11 cellular contexts compared by ENCODE assay signal in the genomic region with DNA sequence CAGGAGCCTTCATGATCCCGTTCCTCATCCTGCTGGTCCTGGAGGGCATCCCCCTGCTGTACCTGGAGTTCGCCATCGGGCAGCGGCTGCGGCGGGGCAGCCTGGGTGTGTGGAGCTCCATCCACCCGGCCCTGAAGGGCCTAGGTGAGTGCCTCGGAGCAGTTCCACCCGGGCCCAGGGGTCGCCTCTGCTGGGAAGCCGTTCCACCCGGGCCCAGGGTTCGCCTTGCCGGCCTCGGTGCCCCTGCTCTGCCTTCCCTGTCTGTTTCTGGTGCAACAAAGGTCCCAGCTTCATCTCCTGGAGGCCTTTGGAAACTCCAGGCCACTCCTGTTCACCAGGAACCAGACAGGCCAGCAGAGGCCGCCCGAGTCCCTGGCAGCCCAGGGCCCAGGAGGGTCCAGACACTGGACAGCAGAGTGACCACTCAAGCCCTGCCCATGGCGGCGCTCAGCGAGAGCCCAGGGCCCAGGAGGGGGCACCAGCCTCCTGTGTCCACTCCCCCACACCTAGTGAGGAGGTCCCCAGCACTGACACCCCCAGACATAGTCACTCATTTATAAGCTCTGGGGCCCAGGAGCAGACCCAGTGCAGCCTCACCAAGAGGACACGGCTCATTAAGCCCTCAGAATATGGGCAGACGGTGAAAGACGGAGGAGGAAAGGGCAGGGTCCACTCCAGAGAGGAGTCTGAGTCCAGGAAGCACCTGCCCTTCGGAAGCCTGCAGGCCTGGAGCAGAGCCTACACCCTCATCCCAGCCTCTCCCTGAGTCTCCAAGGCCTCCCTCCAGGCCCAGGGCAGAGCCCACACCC. TPM values are rescaled to one million over a fixed set of nuclear protein-coding genes. Genes with fewer than 3 reads are reported as not detected.
A peak's percentile ranks its signal among the peaks of the same experiment; 100 is the strongest.
DNase-seq lines count a peak whose midpoint lies in the region; ATAC-seq and TF ChIP-seq lines count a peak whose summit lies in the region.
"Had no signal": no experiment of that assay in that cellular context is flagged by ENCODE, and none has a peak within 500 bp of the region (broad histone marks: within the 10 kb centered on the region; RNA-seq: fewer than 3 reads in every experiment).

No MANE protein-coding gene starts in this region.

- no peak overlapping the region for H3K4me3 Mint-ChIP-seq in HFFc6
- H3K4me3 Mint-ChIP-seq: activated naive CD8-positive, alpha-beta T cell treated with anti-CD3 and anti-CD28 coated beads, Interleukin-2, amount 10 ng/mL, durations not matched to agents 7 days and 5 days had no signal

- peaks cover 15% of the 10 kb centered on the region for H3K27me3 Mint-ChIP-seq in HFFc6 (ENCODE audit: insufficient read depth)

- TF ChIP-seq CTCF in AG09319 (IDR thresholded peaks at IDR 0.05; ENCODE audit: low read depth, low read length): peak; percentile 38
- peak; percentile 57 for TF ChIP-seq CTCF in HFFc6 (IDR thresholded peaks at IDR 0.05)
- peak; percentile 90 for TF ChIP-seq CTCF in VCaP (conservative IDR thresholded peaks at IDR 0.05)

- no peaks in the 10 kb centered on the region for H3K4me1 Mint-ChIP-seq in HFFc6 (ENCODE audit: low read depth)
- H3K4me1 Mint-ChIP-seq: activated naive CD8-positive, alpha-beta T cell treated with anti-CD3 and anti-CD28 coated beads, Interleukin-2, amount 10 ng/mL, durations not matched to agents 7 days and 5 days had no signal

- no peak overlapping the region for H3K27ac Mint-ChIP-seq in HFFc6
- H3K27ac Mint-ChIP-seq: activated naive CD8-positive, alpha-beta T cell treated with anti-CD3 and anti-CD28 coated beads, Interleukin-2, amount 10 ng/mL, durations not matched to agents 7 days and 5 days had no signal

- ATAC-seq in left lobe of liver: peak; percentile 62

- no peaks in the 10 kb centered on the region for H3K36me3 Mint-ChIP-seq in HFFc6 (ENCODE audit: low read depth)
- H3K36me3 Mint-ChIP-seq: activated naive CD8-positive, alpha-beta T cell treated with anti-CD3 and anti-CD28 coated beads, Interleukin-2, amount 10 ng/mL, durations not matched to agents 7 days and 5 days had no signal

- no peak overlapping the region for H3K27ac ChIP-seq in VCaP

- H3K9me3 Mint-ChIP-seq in HFFc6: peaks cover 11% of the 10 kb centered on the region
- H3K9me3 Mint-ChIP-seq: activated naive CD8-positive, alpha-beta T cell treated with anti-CD3 and anti-CD28 coated beads, Interleukin-2, amount 10 ng/mL, durations not matched to agents 7 days and 5 days had no signal

- DNase-seq in AG09319 (ENCODE audit: extremely low read depth, low read depth): no peak
- DNase-seq in HFFc6: no peak
- no peak for DNase-seq in left lobe of liver (ENCODE audit: low spot score)
- no peak for DNase-seq in NCI-H2171 (lab: John Stamatoyannopoulos, UW)
- DNase-seq in A172 (ENCODE audit: low spot score): no peak
- DNase-seq in NCI-H2227 treated with DMSO at 0.1 percent for 48 hours (lab: John Stamatoyannopoulos, UW): no peak
- no peak for DNase-seq in putamen (ENCODE audit: low spot score)
- DNase-seq: activated naive CD8-positive, alpha-beta T cell treated with anti-CD3 and anti-CD28 coated beads, Interleukin-2, amount 10 ng/mL, durations not matched to agents 7 days and 5 days; GF-D8 had no signal

RNA-seq across cellular contexts. Expression of gene SLC6A19, which starts 7.6 kb away (rescaled TPM):
- total RNA-seq in HFFc6 (2021; fragmentation: NEBNext Ultra II Directional; extraction: Animal tissue kit (Norgen Biotek cat#: 25700)): not detected
- total RNA-seq in left lobe of liver: 0.73 TPM
- not detected in 2 replicates for total RNA-seq in A172 (2014; rRNA removed; shearing (Covaris generic))
- total RNA-seq: activated naive CD8-positive, alpha-beta T cell treated with anti-CD3 and anti-CD28 coated beads, Interleukin-2, amount 10 ng/mL, durations not matched to agents 7 days and 5 days had no signal

RNA-seq across cellular contexts. Expression of gene SLC6A18, which starts 16.2 kb away (rescaled TPM):
- total RNA-seq in HFFc6 (2021; fragmentation: NEBNext Ultra II Directional; extraction: Animal tissue kit (Norgen Biotek cat#: 25700)): not detected
- total RNA-seq in left lobe of liver: not detected
- total RNA-seq in A172 (2014; rRNA removed; shearing (Covaris generic)): not detected in 2 replicates
- total RNA-seq: activated naive CD8-positive, alpha-beta T cell treated with anti-CD3 and anti-CD28 coated beads, Interleukin-2, amount 10 ng/mL, durations not matched to agents 7 days and 5 days; lung had no signal

Comparison
In these comparisons a context has a peak if more than half of its experiments do, and no peak if none do; other contexts are left out.
1. CTCF ChIP-seq: peak in every context shown above with its lines; median percentile 90 in VCaP; 57 in HFFc6; 38 in AG09319.